In genomic region chr1:196450143-196450911, GRCh38 we compare ENCODE assay signal across 1 cellular context.
TF ChIP-seq lines count a peak whose summit lies in the region.

No MANE protein-coding gene starts in this region.

TF ChIP-seq in WTC11, 78 proteins besides CTCF, POLR2A, EP300 and RAD21 (continued from another document):
- TF ChIP-seq, protein P1, sequence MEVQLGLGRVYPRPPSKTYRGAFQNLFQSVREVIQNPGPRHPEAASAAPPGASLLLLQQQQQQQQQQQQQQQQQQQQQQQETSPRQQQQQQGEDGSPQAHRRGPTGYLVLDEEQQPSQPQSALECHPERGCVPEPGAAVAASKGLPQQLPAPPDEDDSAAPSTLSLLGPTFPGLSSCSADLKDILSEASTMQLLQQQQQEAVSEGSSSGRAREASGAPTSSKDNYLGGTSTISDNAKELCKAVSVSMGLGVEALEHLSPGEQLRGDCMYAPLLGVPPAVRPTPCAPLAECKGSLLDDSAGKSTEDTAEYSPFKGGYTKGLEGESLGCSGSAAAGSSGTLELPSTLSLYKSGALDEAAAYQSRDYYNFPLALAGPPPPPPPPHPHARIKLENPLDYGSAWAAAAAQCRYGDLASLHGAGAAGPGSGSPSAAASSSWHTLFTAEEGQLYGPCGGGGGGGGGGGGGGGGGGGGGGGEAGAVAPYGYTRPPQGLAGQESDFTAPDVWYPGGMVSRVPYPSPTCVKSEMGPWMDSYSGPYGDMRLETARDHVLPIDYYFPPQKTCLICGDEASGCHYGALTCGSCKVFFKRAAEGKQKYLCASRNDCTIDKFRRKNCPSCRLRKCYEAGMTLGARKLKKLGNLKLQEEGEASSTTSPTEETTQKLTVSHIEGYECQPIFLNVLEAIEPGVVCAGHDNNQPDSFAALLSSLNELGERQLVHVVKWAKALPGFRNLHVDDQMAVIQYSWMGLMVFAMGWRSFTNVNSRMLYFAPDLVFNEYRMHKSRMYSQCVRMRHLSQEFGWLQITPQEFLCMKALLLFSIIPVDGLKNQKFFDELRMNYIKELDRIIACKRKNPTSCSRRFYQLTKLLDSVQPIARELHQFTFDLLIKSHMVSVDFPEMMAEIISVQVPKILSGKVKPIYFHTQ (CRISPR knock-in tag; IDR thresholded peaks at IDR 0.05), result no peak
